Comparison of ENCODE assay signal across 26 cellular contexts in the genomic region with DNA sequence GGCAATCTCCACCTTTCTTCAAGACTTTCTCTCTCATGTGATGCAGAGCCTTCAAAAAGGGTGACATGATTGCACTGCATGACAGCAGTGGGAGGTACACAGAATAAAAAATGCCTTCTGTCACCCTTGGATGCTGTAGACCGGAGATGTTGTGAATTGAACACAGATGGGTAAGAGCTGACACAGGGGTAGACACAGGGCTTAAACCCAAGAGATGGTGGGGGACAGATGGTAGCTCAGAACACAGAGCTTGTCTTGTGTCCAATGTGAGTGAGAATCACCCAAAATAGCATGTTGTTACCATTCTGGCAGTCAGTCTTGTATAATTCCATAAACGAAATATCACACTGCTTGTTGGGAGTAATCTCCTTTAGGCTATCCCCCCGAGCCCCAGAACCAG.
"Had no signal": no experiment of that assay in that cellular context is flagged by ENCODE, and none has a peak within 500 bp of the region (broad histone marks: within the 10 kb centered on the region; RNA-seq: fewer than 3 reads in every experiment).

No MANE protein-coding gene starts in this region.

- DNase-seq: activated B cell treated with CpG ODN at 0.5 μM for 24 hours; activated CD4-positive, alpha-beta T cell treated with anti-CD3 and anti-CD28 coated beads for 48 hours; activated CD4-positive, alpha-beta T cell treated with anti-CD3 and anti-CD28 coated beads, Interleukin-2, amount 50 U/mL, for 1 hour; activated CD4-positive, alpha-beta T cell treated with anti-CD3 and anti-CD28 coated beads, Interleukin-2, amount 50 U/mL, for 48 hours; activated CD8-positive, alpha-beta memory T cell treated with anti-CD3 and anti-CD28 coated beads for 24 hours; activated CD8-positive, alpha-beta T cell treated with anti-CD3 and anti-CD28 coated beads for 36 hours; activated effector memory CD4-positive, alpha-beta T cell treated with Interleukin-2 at 50 U/mL for 16 hours; activated gamma-delta T cell treated with Interleukin-2 at 50 U/mL for 16 hours; activated naive CD4-positive, alpha-beta T cell treated with anti-CD3 and anti-CD28 coated beads, Interleukin-2, amount 50 U/mL, for 16 hours; activated naive CD4-positive, alpha-beta T cell treated with Interleukin-2 at 50 U/mL for 16 hours; activated T-cell treated with anti-CD3 and anti-CD28 coated beads, Interleukin-2, amount 50 U/mL, for 4 hours; amniotic stem cell; brain microvascular endothelial cell; colonic mucosa; effector CD8-positive, alpha-beta T cell; esophagus squamous epithelium; foreskin melanocyte; heart right ventricle; T1000; WERI-Rb-1 had no signal

- H3K4me3 Mint-ChIP-seq: activated B cell treated with CpG ODN at 0.5 μM for 24 hours; activated CD8-positive, alpha-beta T cell treated with anti-CD3 and anti-CD28 coated beads for 36 hours; activated naive CD8-positive, alpha-beta T cell; activated T-cell treated with anti-CD3 and anti-CD28 coated beads, Interleukin-2, amount 50 U/mL, for 4 hours; activated T-helper 17 cell treated with anti-CD3 and anti-CD28 coated beads, Interleukin-2, amount 50 U/mL, for 72 hours; central memory CD8-positive, alpha-beta T cell; T-helper 1 cell treated with Interleukin-12 subunit alpha and Interleukin-12 subunit beta and Interleukin-4 antibody, amounts not matched to agents 30 μg/mL and 1 μg/mL, for 36 hours had no signal

- H3K4me1 Mint-ChIP-seq: activated T-helper 17 cell treated with anti-CD3 and anti-CD28 coated beads, Interleukin-2, amount 50 U/mL, for 72 hours; central memory CD8-positive, alpha-beta T cell had no signal

- ATAC-seq: activated CD4-positive, CD25-positive, alpha-beta regulatory T cell treated with anti-CD3 and anti-CD28 coated beads, Interleukin-2, amount 50 U/mL, for 24 hours; activated CD8-positive, alpha-beta T cell treated with anti-CD3 and anti-CD28 coated beads for 36 hours; activated T-cell treated with anti-CD3 and anti-CD28 coated beads, Interleukin-2, amount 50 U/mL, for 4 hours; activated T-helper 17 cell treated with anti-CD3 and anti-CD28 coated beads, Interleukin-2, amount 50 U/mL, for 72 hours; gastroesophageal sphincter; heart right ventricle had no signal

- H3K27ac Mint-ChIP-seq: activated B cell treated with CpG ODN at 0.5 μM for 24 hours; activated CD8-positive, alpha-beta T cell treated with anti-CD3 and anti-CD28 coated beads for 36 hours; activated naive CD8-positive, alpha-beta T cell; activated T-helper 17 cell treated with anti-CD3 and anti-CD28 coated beads, Interleukin-2, amount 50 U/mL, for 72 hours; T-helper 1 cell treated with Interleukin-12 subunit alpha and Interleukin-12 subunit beta and Interleukin-4 antibody, amounts not matched to agents 30 μg/mL and 1 μg/mL, for 36 hours had no signal

- H3K36me3 Mint-ChIP-seq: activated naive CD8-positive, alpha-beta T cell had no signal

- H3K9me3 Mint-ChIP-seq: activated B cell treated with CpG ODN at 0.5 μM for 24 hours; activated CD8-positive, alpha-beta T cell treated with anti-CD3 and anti-CD28 coated beads for 36 hours; activated T-cell treated with anti-CD3 and anti-CD28 coated beads, Interleukin-2, amount 50 U/mL, for 4 hours; activated T-helper 17 cell treated with anti-CD3 and anti-CD28 coated beads, Interleukin-2, amount 50 U/mL, for 72 hours; central memory CD8-positive, alpha-beta T cell; T-helper 1 cell treated with Interleukin-12 subunit alpha and Interleukin-12 subunit beta and Interleukin-4 antibody, amounts not matched to agents 30 μg/mL and 1 μg/mL, for 36 hours had no signal
